ENCODE assay signal across 19 cellular contexts in genomic region chr4:173935622-173936405, GRCh38.
DNase-seq lines count a peak whose midpoint lies in the region; FAIRE-seq and TF ChIP-seq lines count a peak whose summit lies in the region.
"Had no signal": no experiment of that assay in that cellular context is flagged by ENCODE, and none has a peak within 500 bp of the region (broad histone marks: within the 10 kb centered on the region; RNA-seq: fewer than 3 reads in every experiment).

No MANE protein-coding gene starts in this region.

- H3K23me2 ChIP-seq in H9 (ENCODE audit: insufficient read length, low read depth, low read length, poor library complexity, severe bottlenecking) = no peaks in the 10 kb centered on the region

- H3K79me1 ChIP-seq in H9 (ENCODE audit: insufficient read depth, low read depth, low read length, poor library complexity, severe bottlenecking) = no peaks in the 10 kb centered on the region

- no peaks in the 10 kb centered on the region for H3K9me3 Mint-ChIP-seq in H9
- H3K9me3 Mint-ChIP-seq: memory B cell; stimulated activated naive CD8-positive, alpha-beta T cell treated with anti-CD3 and anti-CD28 coated beads, Interleukin-15, Interleukin-2, amounts not matched to agents 100 ng/mL and 50 ng/mL, for 24 hours had no signal

- no peaks in the 10 kb centered on the region for H4K20me1 ChIP-seq in H9 (ENCODE audit: control insufficient read depth, insufficient read depth, insufficient read length)

- H2BK120ac ChIP-seq in H9 (ENCODE audit: low read depth, low read length, poor library complexity, severe bottlenecking) = no peak overlapping the region

- no peak overlapping the region for H2AK5ac ChIP-seq in H9 (ENCODE audit: insufficient read length, low read length)

- H2BK20ac ChIP-seq in H9 (ENCODE audit: low read depth, low read length, poor library complexity, severe bottlenecking) = no peak overlapping the region

- FAIRE-seq in TTC549 (lab: Jason Lieb, UNC) = peak; percentile 100
- FAIRE-seq: colon, kidney had no signal

- TF ChIP-seq CTCF in fibroblast of pulmonary artery (IDR thresholded peaks at IDR 0.05; ENCODE audit: low read length, missing control alignments) = no peak
- no peak for TF ChIP-seq CTCF in H9 (conservative IDR thresholded peaks at IDR 0.05)
- TF ChIP-seq CTCF in stomach (IDR thresholded peaks at IDR 0.05) = no peak

- no peak overlapping the region for H3K4ac ChIP-seq in H9 (ENCODE audit: low read depth, low read length)

- H3K4me3 ChIP-seq in fibroblast of pulmonary artery (replicated peaks; ENCODE audit: low read depth, low read length) (no peak overlapping the region), stomach (no peak overlapping the region)
- H3K4me3 ChIP-seq: heart right ventricle had no signal

- H3K4me3 Mint-ChIP-seq in H9 = no peak overlapping the region
- H3K4me3 Mint-ChIP-seq: memory B cell; stimulated activated naive CD8-positive, alpha-beta T cell treated with anti-CD3 and anti-CD28 coated beads, Interleukin-15, Interleukin-2, amounts not matched to agents 100 ng/mL and 50 ng/mL, for 24 hours had no signal

- no peaks in the 10 kb centered on the region for H3K27me3 Mint-ChIP-seq in H9 (ENCODE audit: low read depth)

- no peak overlapping the region for H3K14ac ChIP-seq in H9 (ENCODE audit: insufficient read depth, low read length)

- H3K36me3 ChIP-seq in stomach = no peaks in the 10 kb centered on the region
- H3K36me3 ChIP-seq: heart right ventricle had no signal

- no peak overlapping the region for H2AFZ ChIP-seq in H9 (ENCODE audit: low read length)

- intact Hi-C loops in stomach (cut with DNase I; ENCODE audit: low total_unique reads) = no loop called here

- H3K27ac ChIP-seq in H9 (ENCODE audit: insufficient read length, low read depth, low read length) (no peak overlapping the region), stomach (no peak overlapping the region)
- H3K27ac ChIP-seq: heart right ventricle had no signal

- H3K18ac ChIP-seq in H9 (ENCODE audit: insufficient read length, low read depth, low read length) = no peak overlapping the region

- H3K4me1 ChIP-seq in H9 (ENCODE audit: insufficient read depth, low read length) (peaks cover 4% of the 10 kb centered on the region), stomach (peaks cover 0 to 28% (median 9%) of the 10 kb centered on the region in 4 donors)
- H3K4me1 ChIP-seq: heart right ventricle had no signal

- H3K4me2 ChIP-seq in H9 (ENCODE audit: insufficient read depth, insufficient read length, low read length) = no peak overlapping the region

- no peaks in the 10 kb centered on the region for H3K36me3 Mint-ChIP-seq in H9 (ENCODE audit: insufficient read depth in 1 of 3, low read depth in 3 of 3)
- H3K36me3 Mint-ChIP-seq: memory B cell had no signal

- no peak overlapping the region for H3K56ac ChIP-seq in H9 (ENCODE audit: insufficient read length, low read depth, low read length)

- no peak overlapping the region for H3K9ac ChIP-seq in H9 (ENCODE audit: extremely low read depth, insufficient read length, low read length)

- TF ChIP-seq EP300 in stomach (IDR thresholded peaks at IDR 0.05) = no peak

- no peak overlapping the region for H4K5ac ChIP-seq in H9 (ENCODE audit: insufficient read length, low read depth, low read length)

- DNase-seq in ELR (ENCODE audit: low read depth) (peak; percentile 28), fibroblast of pulmonary artery (ENCODE audit: low read depth) (peak; percentile 87), renal cortical epithelial cell (ENCODE audit: low read depth) (peak; percentile 2), H9 (no peak), NCI-H2081 (lab: John Stamatoyannopoulos, UW) (no peak), stomach (no peak), hypothalamus (lab: John Stamatoyannopoulos, UW) (no peak)
- DNase-seq: amygdala, heart right ventricle, kidney, NCI-H1930, NCI-H510A, retina, SHP77 treated with DMSO at 0.1 percent for 48 hours, T-helper 2 cell had no signal

- no CpG with 5 or more reads among the region's 5 CpGs for whole genome bisulfite sequencing in H9 (ENCODE audit: extremely low coverage, insufficient read length, low lambda C conversion rate)
- 30 to 46% (median 38%) methylated on average over 5 of the region's 5 CpGs for WGBS in stomach, 5 donors

- H3K79me2 ChIP-seq in H9 (ENCODE audit: insufficient read depth, low read length) = no peaks in the 10 kb centered on the region

- H3K23ac ChIP-seq in H9 (ENCODE audit: insufficient read length, low read depth, low read length) = no peak overlapping the region

- TF ChIP-seq POLR2A in stomach (IDR thresholded peaks at IDR 0.05) = no peak

- no peak overlapping the region for H4K91ac ChIP-seq in H9 (ENCODE audit: insufficient read length, low read depth, low read length)

- peak overlapping the region in 1 of 3 experiments; percentile 16; a peak in 1 of 7 replicates for H3K27ac Mint-ChIP-seq in H9
- H3K27ac Mint-ChIP-seq: memory B cell; stimulated activated naive CD8-positive, alpha-beta T cell treated with anti-CD3 and anti-CD28 coated beads, Interleukin-15, Interleukin-2, amounts not matched to agents 100 ng/mL and 50 ng/mL, for 24 hours had no signal

- no peak overlapping the region for H2BK5ac ChIP-seq in H9 (ENCODE audit: insufficient read length, low read length)

- no peak overlapping the region for H2BK15ac ChIP-seq in H9 (ENCODE audit: low read depth, low read length)

- H2BK12ac ChIP-seq in H9 (ENCODE audit: insufficient read length, low read depth, low read length) = no peak overlapping the region

- H3K27me3 ChIP-seq in H9 (ENCODE audit: insufficient read depth, low read length) (no peaks in the 10 kb centered on the region), stomach (no peaks in the 10 kb centered on the region)

- H3K9me3 ChIP-seq in H9 (ENCODE audit: control insufficient read depth, low read depth, low read length) = no peaks in the 10 kb centered on the region
- no peaks in the 10 kb centered on the region for H3K9me3 ChIP-seq in stomach
- H3K9me3 ChIP-seq: heart right ventricle had no signal

- H4K8ac ChIP-seq in H9 (replicated peaks; ENCODE audit: insufficient read length, low read depth, low read length) = no peak overlapping the region

- H3T11ph ChIP-seq in H9 (ENCODE audit: low read length) = no peak overlapping the region

- peaks cover 13 to 22% of the 10 kb centered on the region in 2 experiments for H3K4me1 Mint-ChIP-seq in H9
- H3K4me1 Mint-ChIP-seq: memory B cell had no signal

Comparison
In these comparisons a context has a peak if more than half of its experiments do, and no peak if none do; other contexts are left out.
1. DNase-seq: peak in ELR (single experiment), fibroblast of pulmonary artery (single experiment) and renal cortical epithelial cell (single experiment); none in H9 (single experiment), NCI-H2081 (0 of 2), stomach (single experiment) and hypothalamus (0 of 51).